In the genomic region with DNA sequence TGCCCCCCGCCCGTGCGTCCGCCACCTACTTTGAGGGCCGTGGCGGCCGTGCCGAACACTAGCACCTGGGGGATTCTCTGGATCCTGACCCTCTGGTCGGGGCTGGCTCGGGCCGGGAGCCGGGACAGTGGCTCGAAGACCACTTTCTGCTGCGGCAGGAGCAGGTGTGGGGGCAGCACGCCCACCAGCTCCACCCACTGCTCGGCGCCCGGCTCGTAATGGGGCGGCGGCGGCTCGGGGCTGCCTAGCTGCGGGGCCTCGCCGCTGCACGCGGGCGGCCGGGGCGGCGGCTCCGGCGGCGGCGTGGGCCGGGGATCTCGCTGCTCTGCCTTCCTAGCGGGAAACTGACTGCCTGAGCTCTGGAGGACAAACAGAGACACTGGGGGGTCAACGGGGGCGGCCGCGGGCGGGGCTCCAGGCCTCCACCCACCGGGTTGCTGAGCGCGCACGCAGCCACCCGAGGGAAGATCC, we compare ENCODE assay signal across 8 cellular contexts. TPM values are rescaled to one million over a fixed set of nuclear protein-coding genes. Genes with fewer than 3 reads are reported as not detected.
DNase-seq lines count a peak whose midpoint lies in the region; ATAC-seq lines count a peak whose summit lies in the region.
"Had no signal": no experiment of that assay in that cellular context is flagged by ENCODE, and none has a peak within 500 bp of the region (broad histone marks: within the 10 kb centered on the region; RNA-seq: fewer than 3 reads in every experiment).

No MANE protein-coding gene starts in this region.

- CTCF ChIA-PET in T-cell (lab: Charles Lee) = interaction anchor here in 1 of 2 donors (1.0 kb wide), 1 partner anchor 158 kb away, joined by 3 read pairs; a partner anchor contains a TSS

- H3K27ac Mint-ChIP-seq in T-cell = no peak overlapping the region
- H3K27ac Mint-ChIP-seq in stimulated activated memory B cell treated with anti-CD40 and anti-IgM and Interleukin-4, amounts not matched to agents 10 μg/mL and 1 μg/mL and 100 μg/mL, for 72 hours = peak overlapping the region; percentile 81

- peak overlapping the region in 2 of 3 donors; percentile 9 to 57 for H3K4me3 Mint-ChIP-seq in T-cell
- peak overlapping the region; percentile 45 for H3K4me3 Mint-ChIP-seq in stimulated activated memory B cell treated with anti-CD40 and anti-IgM and Interleukin-4, amounts not matched to agents 10 μg/mL and 1 μg/mL and 100 μg/mL, for 72 hours

- intact Hi-C loops in Right ventricle myocardium superior (cut with DNase I) = no loop called here

- DNase-seq in T-cell (peak in 3 of 34 experiments; percentile 19 to 29 (median 27)), Right ventricle myocardium superior (no peak), SIG-M5 treated with dmso at 0.1 percent for 504 hours (lab: John Stamatoyannopoulos, UW; ENCODE audit: unreplicated experiment) (no peak), HT-29 (ENCODE audit: low spot score) (no peak)
- DNase-seq: activated CD4-positive, alpha-beta T cell treated with anti-CD3 and anti-CD28 coated beads, Interleukin-2, amount 50 U/mL, for 4 hours had no signal

- H3K4me1 Mint-ChIP-seq in T-cell = peaks cover 21 to 46% (median 44%) of the 10 kb centered on the region in 3 donors
- peaks cover 58% of the 10 kb centered on the region for H3K4me1 Mint-ChIP-seq in stimulated activated memory B cell treated with anti-CD40 and anti-IgM and Interleukin-4, amounts not matched to agents 10 μg/mL and 1 μg/mL and 100 μg/mL, for 72 hours

- ATAC-seq in T-cell (replicated peaks in 1 of 4) (peak; percentile 28 to 40 (median 33)), Right ventricle myocardium superior (ENCODE audit: poor library complexity) (peak; percentile 42), HG03045 (IDR thresholded peaks at IDR 0.05; ENCODE audit: unreplicated experiment) (no peak)
- peak; percentile 28 for ATAC-seq in stimulated activated memory B cell treated with anti-CD40 and anti-IgM and Interleukin-4, amounts not matched to agents 10 μg/mL and 1 μg/mL and 100 μg/mL, for 72 hours

- no peaks in the 10 kb centered on the region for H3K9me3 Mint-ChIP-seq in T-cell
- no peaks in the 10 kb centered on the region for H3K9me3 Mint-ChIP-seq in stimulated activated memory B cell treated with anti-CD40 and anti-IgM and Interleukin-4, amounts not matched to agents 10 μg/mL and 1 μg/mL and 100 μg/mL, for 72 hours

- POLR2A ChIA-PET in T-cell (lab: Charles Lee) = no interaction called here

- no peaks in the 10 kb centered on the region for H3K27me3 Mint-ChIP-seq in T-cell
- no peaks in the 10 kb centered on the region for H3K27me3 Mint-ChIP-seq in stimulated activated memory B cell treated with anti-CD40 and anti-IgM and Interleukin-4, amounts not matched to agents 10 μg/mL and 1 μg/mL and 100 μg/mL, for 72 hours

- H3K36me3 Mint-ChIP-seq in T-cell = peaks cover 21% of the 10 kb centered on the region
- peaks cover 25% of the 10 kb centered on the region for H3K36me3 Mint-ChIP-seq in stimulated activated memory B cell treated with anti-CD40 and anti-IgM and Interleukin-4, amounts not matched to agents 10 μg/mL and 1 μg/mL and 100 μg/mL, for 72 hours

RNA-seq across cellular contexts. Expression of a gene that starts 26.4 kb away (rescaled TPM):
- total RNA-seq in T-cell (100 to 1,000 TPM in 3 of 5 donors, 10 to 100 TPM in 2; 67.3 to 118 (median 110) TPM), Right ventricle myocardium superior (15.4 TPM)
- 46.6 and 47.2 TPM in 2 replicates for total RNA-seq in HT-29 (2014; rRNA removed; shearing (Covaris generic))

RNA-seq across cellular contexts. Expression of a gene that starts 27.4 kb away (rescaled TPM):
- total RNA-seq in T-cell = 10 to 100 TPM; 18.4 to 27.1 (median 23.1) TPM
- total RNA-seq in Right ventricle myocardium superior = 13.0 TPM
- total RNA-seq in HT-29 (2014; rRNA removed; shearing (Covaris generic)) = 6.0 and 6.2 TPM in 2 replicates

RNA-seq across cellular contexts. Expression of a gene that starts 40.5 kb away (rescaled TPM):
- total RNA-seq in T-cell = under 1 TPM in 1 of 5 donors, not detected in 4; 0.09 TPM
- 3.1 TPM for total RNA-seq in Right ventricle myocardium superior
- total RNA-seq in HT-29 (2014; rRNA removed; shearing (Covaris generic)) = 0.34 and 1.1 TPM in 2 replicates
- total RNA-seq: lung microvascular endothelial cell had no signal

RNA-seq across cellular contexts. Expression of a gene that starts 49.2 kb away (rescaled TPM):
- total RNA-seq in T-cell (not detected), Right ventricle myocardium superior (not detected)
- total RNA-seq in HT-29 (2014; rRNA removed; shearing (Covaris generic)) = not detected in 2 replicates
- total RNA-seq: lung microvascular endothelial cell had no signal

RNA-seq across cellular contexts. Expression of a gene that starts 52.8 kb away (rescaled TPM):
- total RNA-seq in T-cell (10 to 100 TPM; 44.2 to 82.4 (median 66.5) TPM), Right ventricle myocardium superior (5.3 TPM)
- 0.10 TPM in 1 of 2 replicates, not detected in the other for total RNA-seq in HT-29 (2014; rRNA removed; shearing (Covaris generic))
